In the genomic region with DNA sequence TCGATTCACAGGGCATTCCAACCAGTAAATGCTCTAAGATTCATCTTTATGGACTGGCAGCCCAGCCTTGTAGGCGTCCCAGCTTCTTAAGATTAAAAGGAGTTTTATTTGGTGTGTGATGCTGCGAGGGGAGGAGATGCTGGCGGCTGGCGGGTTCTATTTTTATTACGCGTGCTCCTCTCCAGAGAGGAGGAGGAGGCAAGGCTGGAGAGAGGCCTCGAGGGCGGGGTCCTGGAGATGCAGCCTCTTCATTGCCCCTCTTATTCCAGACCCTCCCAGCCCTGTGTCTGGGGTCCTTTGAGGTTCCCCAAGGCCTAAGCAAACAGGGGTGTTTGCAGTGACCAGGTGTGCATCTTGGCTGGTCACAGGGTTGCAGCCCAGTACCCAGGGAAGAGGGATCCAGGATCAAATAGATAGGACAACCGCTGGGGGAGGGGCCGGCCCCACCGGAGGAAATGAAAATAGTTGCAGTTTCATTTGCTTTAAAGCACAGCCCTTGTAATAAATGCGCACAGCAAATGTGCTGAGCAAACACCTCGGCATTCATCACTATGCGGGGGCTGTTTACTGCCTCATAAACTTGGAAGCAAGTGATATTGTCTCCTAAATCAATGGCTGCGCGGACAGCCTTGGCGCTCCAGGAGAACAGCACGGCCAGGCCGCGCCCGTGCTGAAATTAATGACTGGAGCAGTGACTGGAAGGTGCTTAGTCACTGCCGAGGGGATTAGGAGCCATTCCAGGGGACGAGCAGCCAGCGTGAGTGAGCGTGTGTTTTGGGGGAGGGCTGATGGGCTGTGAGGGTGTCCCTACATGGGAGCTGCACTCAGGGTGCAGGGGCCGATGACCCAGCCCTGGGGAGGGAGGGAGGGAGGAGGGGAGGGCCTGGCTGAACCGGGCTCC, we compare ENCODE assay signal across 1 cellular context.
TF ChIP-seq lines count a peak whose summit lies in the region.

No MANE protein-coding gene starts in this region.

TF ChIP-seq in K562, 482 proteins besides CTCF, POLR2A, EP300 and RAD21 (continued from another document and continues in another):
- TF ChIP-seq, protein P1, sequence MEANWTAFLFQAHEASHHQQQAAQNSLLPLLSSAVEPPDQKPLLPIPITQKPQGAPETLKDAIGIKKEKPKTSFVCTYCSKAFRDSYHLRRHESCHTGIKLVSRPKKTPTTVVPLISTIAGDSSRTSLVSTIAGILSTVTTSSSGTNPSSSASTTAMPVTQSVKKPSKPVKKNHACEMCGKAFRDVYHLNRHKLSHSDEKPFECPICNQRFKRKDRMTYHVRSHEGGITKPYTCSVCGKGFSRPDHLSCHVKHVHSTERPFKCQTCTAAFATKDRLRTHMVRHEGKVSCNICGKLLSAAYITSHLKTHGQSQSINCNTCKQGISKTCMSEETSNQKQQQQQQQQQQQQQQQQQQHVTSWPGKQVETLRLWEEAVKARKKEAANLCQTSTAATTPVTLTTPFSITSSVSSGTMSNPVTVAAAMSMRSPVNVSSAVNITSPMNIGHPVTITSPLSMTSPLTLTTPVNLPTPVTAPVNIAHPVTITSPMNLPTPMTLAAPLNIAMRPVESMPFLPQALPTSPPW (CRISPR knock-in tag; IDR thresholded peaks at IDR 0.05): peak; percentile 69; the same call in 1 of the 2 replicates
- no peak for TF ChIP-seq ARID2 (IDR thresholded peaks at IDR 0.05)
- TF ChIP-seq ZNF778 (CRISPR knock-in tag; IDR thresholded peaks at IDR 0.05): no peak
- TF ChIP-seq ZNF584 (CRISPR knock-in tag; IDR thresholded peaks at IDR 0.05; ENCODE audit: low read depth): no peak
- no peak for TF ChIP-seq ARHGAP35 (IDR thresholded peaks at IDR 0.05; ENCODE audit: partially characterized antibody)
- TF ChIP-seq HSF4 (CRISPR knock-in tag; IDR thresholded peaks at IDR 0.05; ENCODE audit: borderline replicate concordance): no peak
- 0 out of 2 replicates have a peak, but pooled peaks have one; percentile 43 for TF ChIP-seq ATF7 (IDR thresholded peaks at IDR 0.05)
- no peak for TF ChIP-seq CBX3 (IDR thresholded peaks at IDR 0.05; ENCODE audit: borderline replicate concordance in 1 of 2, low read length in 2 of 2)
- 0 out of 2 replicates have a peak, but pooled peaks have one; percentile 50 for TF ChIP-seq GTF2F1 (IDR thresholded peaks at IDR 0.05; ENCODE audit: low read depth, low read length)
- TF ChIP-seq RBFOX2 (IDR thresholded peaks at IDR 0.05; ENCODE audit: low read depth, low read length): peak; percentile 70
- peak; percentile 95 for TF ChIP-seq C11orf30 (IDR thresholded peaks at IDR 0.05; ENCODE audit: low read depth)
- no peak for TF ChIP-seq ZBTB1 (CRISPR knock-in tag; IDR thresholded peaks at IDR 0.05; ENCODE audit: borderline replicate concordance, low read depth)
- peak in 1 of 2 experiments; percentile 78; a peak in 3 of 4 replicates for TF ChIP-seq KDM1A (IDR thresholded peaks at IDR 0.05)
- TF ChIP-seq DIDO1 (tag; IDR thresholded peaks at IDR 0.05; ENCODE audit: low read depth): 0 out of 2 replicates have a peak, but pooled peaks have one; percentile 28
- TF ChIP-seq TBL1XR1 (IDR thresholded peaks at IDR 0.05; ENCODE audit: low read length in 2 of 2): 0 out of 4 replicates have a peak, but pooled peaks of 1 of the 2 experiments have one; percentile 48
- TF ChIP-seq CCAR2 (IDR thresholded peaks at IDR 0.05; ENCODE audit: low read depth, low read length): no peak
- 0 out of 2 replicates have a peak, but pooled peaks have one; percentile 48 for TF ChIP-seq ERF (CRISPR knock-in tag; IDR thresholded peaks at IDR 0.05)
- no peak for TF ChIP-seq SRSF9 (IDR thresholded peaks at IDR 0.05; ENCODE audit: borderline replicate concordance, low read depth, low read length)
- peak; percentile 55; the same call in 1 of the 2 replicates for TF ChIP-seq POLR2AphosphoS5 (IDR thresholded peaks at IDR 0.05; ENCODE audit: control insufficient read depth, insufficient read depth, low read depth, low read length)
- peak; percentile 74 for TF ChIP-seq TAF1 (IDR thresholded peaks at IDR 0.05; ENCODE audit: control insufficient read depth, extremely low read depth, insufficient read depth, low read length, severe bottlenecking)
- TF ChIP-seq MAFF (IDR thresholded peaks at IDR 0.05; ENCODE audit: low read length): peak; percentile 78
- TF ChIP-seq YY1 (IDR thresholded peaks at IDR 0.05; ENCODE audit: borderline replicate concordance in 1 of 3, control insufficient read depth in 1 of 3, extremely low read depth in 1 of 3, insufficient read depth in 3 of 3, insufficient read length in 1 of 3, insufficient replicate concordance in 2 of 3, low read depth in 1 of 3, low read length in 2 of 3): peak; percentile 44 to 91 (median 79)
- TF ChIP-seq TRIM24 (IDR thresholded peaks at IDR 0.05): peak in 1 of 2 experiments; percentile 50; a peak in 1 of 4 replicates
- TF ChIP-seq RBBP5 (IDR thresholded peaks at IDR 0.05; ENCODE audit: borderline replicate concordance, insufficient read depth, low read length, poor library complexity, severe bottlenecking): peak; percentile 76
- TF ChIP-seq MTA1 (IDR thresholded peaks at IDR 0.05; ENCODE audit: borderline replicate concordance): no peak
- TF ChIP-seq, protein P2, sequence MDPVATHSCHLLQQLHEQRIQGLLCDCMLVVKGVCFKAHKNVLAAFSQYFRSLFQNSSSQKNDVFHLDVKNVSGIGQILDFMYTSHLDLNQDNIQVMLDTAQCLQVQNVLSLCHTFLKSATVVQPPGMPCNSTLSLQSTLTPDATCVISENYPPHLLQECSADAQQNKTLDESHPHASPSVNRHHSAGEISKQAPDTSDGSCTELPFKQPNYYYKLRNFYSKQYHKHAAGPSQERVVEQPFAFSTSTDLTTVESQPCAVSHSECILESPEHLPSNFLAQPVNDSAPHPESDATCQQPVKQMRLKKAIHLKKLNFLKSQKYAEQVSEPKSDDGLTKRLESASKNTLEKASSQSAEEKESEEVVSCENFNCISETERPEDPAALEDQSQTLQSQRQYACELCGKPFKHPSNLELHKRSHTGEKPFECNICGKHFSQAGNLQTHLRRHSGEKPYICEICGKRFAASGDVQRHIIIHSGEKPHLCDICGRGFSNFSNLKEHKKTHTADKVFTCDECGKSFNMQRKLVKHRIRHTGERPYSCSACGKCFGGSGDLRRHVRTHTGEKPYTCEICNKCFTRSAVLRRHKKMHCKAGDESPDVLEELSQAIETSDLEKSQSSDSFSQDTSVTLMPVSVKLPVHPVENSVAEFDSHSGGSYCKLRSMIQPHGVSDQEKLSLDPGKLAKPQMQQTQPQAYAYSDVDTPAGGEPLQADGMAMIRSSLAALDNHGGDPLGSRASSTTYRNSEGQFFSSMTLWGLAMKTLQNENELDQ (CRISPR knock-in tag; IDR thresholded peaks at IDR 0.05; ENCODE audit: borderline replicate concordance): no peak
- TF ChIP-seq SP1 (CRISPR knock-in tag; IDR thresholded peaks at IDR 0.05): no peak
- TF ChIP-seq L3MBTL2 (IDR thresholded peaks at IDR 0.05): peak; percentile 73
- 0 out of 2 replicates have a peak, but pooled peaks have one; percentile 36 for TF ChIP-seq SMAD4 (CRISPR knock-in tag; conservative IDR thresholded peaks at IDR 0.05)
- TF ChIP-seq ZNF695 (CRISPR knock-in tag; IDR thresholded peaks at IDR 0.05): no peak
- TF ChIP-seq, protein P3, sequence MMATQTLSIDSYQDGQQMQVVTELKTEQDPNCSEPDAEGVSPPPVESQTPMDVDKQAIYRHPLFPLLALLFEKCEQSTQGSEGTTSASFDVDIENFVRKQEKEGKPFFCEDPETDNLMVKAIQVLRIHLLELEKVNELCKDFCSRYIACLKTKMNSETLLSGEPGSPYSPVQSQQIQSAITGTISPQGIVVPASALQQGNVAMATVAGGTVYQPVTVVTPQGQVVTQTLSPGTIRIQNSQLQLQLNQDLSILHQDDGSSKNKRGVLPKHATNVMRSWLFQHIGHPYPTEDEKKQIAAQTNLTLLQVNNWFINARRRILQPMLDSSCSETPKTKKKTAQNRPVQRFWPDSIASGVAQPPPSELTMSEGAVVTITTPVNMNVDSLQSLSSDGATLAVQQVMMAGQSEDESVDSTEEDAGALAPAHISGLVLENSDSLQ (IDR thresholded peaks at IDR 0.05): peak; percentile 48
- no peak for TF ChIP-seq PML (IDR thresholded peaks at IDR 0.05; ENCODE audit: low read length)
- peak; percentile 80 for TF ChIP-seq ZFX (CRISPR knock-in tag; IDR thresholded peaks at IDR 0.05)
- no peak for TF ChIP-seq ATF1 (CRISPR knock-in tag; IDR thresholded peaks at IDR 0.05)
- peak; percentile 47 for TF ChIP-seq ATF1 (tag; IDR thresholded peaks at IDR 0.05)
- TF ChIP-seq PHF8 (IDR thresholded peaks at IDR 0.05; ENCODE audit: borderline replicate concordance, low read length): peak; percentile 52; the same call in 1 of the 2 replicates
- TF ChIP-seq HLTF (IDR thresholded peaks at IDR 0.05): no peak
- peak; percentile 68; the same call in 1 of the 2 replicates for TF ChIP-seq SMARCC2 (IDR thresholded peaks at IDR 0.05; ENCODE audit: low read depth)
- TF ChIP-seq ZBTB17 (CRISPR knock-in tag; IDR thresholded peaks at IDR 0.05): 0 out of 2 replicates have a peak, but pooled peaks have one; percentile 23
- TF ChIP-seq, protein P4, sequence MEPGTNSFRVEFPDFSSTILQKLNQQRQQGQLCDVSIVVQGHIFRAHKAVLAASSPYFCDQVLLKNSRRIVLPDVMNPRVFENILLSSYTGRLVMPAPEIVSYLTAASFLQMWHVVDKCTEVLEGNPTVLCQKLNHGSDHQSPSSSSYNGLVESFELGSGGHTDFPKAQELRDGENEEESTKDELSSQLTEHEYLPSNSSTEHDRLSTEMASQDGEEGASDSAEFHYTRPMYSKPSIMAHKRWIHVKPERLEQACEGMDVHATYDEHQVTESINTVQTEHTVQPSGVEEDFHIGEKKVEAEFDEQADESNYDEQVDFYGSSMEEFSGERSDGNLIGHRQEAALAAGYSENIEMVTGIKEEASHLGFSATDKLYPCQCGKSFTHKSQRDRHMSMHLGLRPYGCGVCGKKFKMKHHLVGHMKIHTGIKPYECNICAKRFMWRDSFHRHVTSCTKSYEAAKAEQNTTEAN (CRISPR knock-in tag; IDR thresholded peaks at IDR 0.05): no peak
- 0 out of 2 replicates have a peak, but pooled peaks have one; percentile 20 for TF ChIP-seq ZNF175 (CRISPR knock-in tag; IDR thresholded peaks at IDR 0.05; ENCODE audit: low read depth)
- 0 out of 2 replicates have a peak, but pooled peaks have one; percentile 14 for TF ChIP-seq KDM2B (CRISPR knock-in tag; IDR thresholded peaks at IDR 0.05)
- TF ChIP-seq CBX2 (IDR thresholded peaks at IDR 0.05; ENCODE audit: insufficient read depth, low read length, poor library complexity, severe bottlenecking): no peak
- TF ChIP-seq TCF3 (CRISPR knock-in tag; IDR thresholded peaks at IDR 0.05): no peak
- TF ChIP-seq RB1 (IDR thresholded peaks at IDR 0.05; ENCODE audit: low read depth): peak; percentile 48; the same call in 1 of the 2 replicates
- TF ChIP-seq POLR2G (IDR thresholded peaks at IDR 0.05; ENCODE audit: low read depth, low read length): peak; percentile 74
- TF ChIP-seq TOE1 (IDR thresholded peaks at IDR 0.05; ENCODE audit: borderline replicate concordance): 0 out of 2 replicates have a peak, but pooled peaks have one; percentile 39
- no peak for TF ChIP-seq TOE1 (CRISPR knock-in tag; IDR thresholded peaks at IDR 0.05; ENCODE audit: borderline replicate concordance, low read depth)
- TF ChIP-seq, protein P5, sequence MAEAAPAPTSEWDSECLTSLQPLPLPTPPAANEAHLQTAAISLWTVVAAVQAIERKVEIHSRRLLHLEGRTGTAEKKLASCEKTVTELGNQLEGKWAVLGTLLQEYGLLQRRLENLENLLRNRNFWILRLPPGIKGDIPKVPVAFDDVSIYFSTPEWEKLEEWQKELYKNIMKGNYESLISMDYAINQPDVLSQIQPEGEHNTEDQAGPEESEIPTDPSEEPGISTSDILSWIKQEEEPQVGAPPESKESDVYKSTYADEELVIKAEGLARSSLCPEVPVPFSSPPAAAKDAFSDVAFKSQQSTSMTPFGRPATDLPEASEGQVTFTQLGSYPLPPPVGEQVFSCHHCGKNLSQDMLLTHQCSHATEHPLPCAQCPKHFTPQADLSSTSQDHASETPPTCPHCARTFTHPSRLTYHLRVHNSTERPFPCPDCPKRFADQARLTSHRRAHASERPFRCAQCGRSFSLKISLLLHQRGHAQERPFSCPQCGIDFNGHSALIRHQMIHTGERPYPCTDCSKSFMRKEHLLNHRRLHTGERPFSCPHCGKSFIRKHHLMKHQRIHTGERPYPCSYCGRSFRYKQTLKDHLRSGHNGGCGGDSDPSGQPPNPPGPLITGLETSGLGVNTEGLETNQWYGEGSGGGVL (CRISPR knock-in tag; IDR thresholded peaks at IDR 0.05): no peak
- TF ChIP-seq GTF2A2 (tag; IDR thresholded peaks at IDR 0.05): no peak
- TF ChIP-seq ZNF561 (CRISPR knock-in tag; conservative IDR thresholded peaks at IDR 0.05): no peak
- peak; percentile 75; the same call in 1 of the 2 replicates for TF ChIP-seq MTA3 (IDR thresholded peaks at IDR 0.05; ENCODE audit: borderline replicate concordance)
- peak; percentile 95 for TF ChIP-seq ZNF316 (IDR thresholded peaks at IDR 0.05)
- TF ChIP-seq STAT5A (IDR thresholded peaks at IDR 0.05; ENCODE audit: borderline replicate concordance, low read length): no peak
- TF ChIP-seq NFE2 (IDR thresholded peaks at IDR 0.05; ENCODE audit: low read depth): peak; percentile 99
- TF ChIP-seq NRF1 (conservative IDR thresholded peaks at IDR 0.05 in 1 of 2, IDR thresholded peaks at IDR 0.05 in 1 of 2): peak; percentile 44 to 58; a peak in 3 of 4 replicates
- TF ChIP-seq SMARCE1 (IDR thresholded peaks at IDR 0.05): peak; percentile 61; the same call in 1 of the 2 replicates
- no peak for TF ChIP-seq CBX8 (IDR thresholded peaks at IDR 0.05; ENCODE audit: borderline replicate concordance, extremely low read depth, low read depth, low read length, poor library complexity, severe bottlenecking)
- TF ChIP-seq EHMT2 (IDR thresholded peaks at IDR 0.05): no peak
- TF ChIP-seq CREM (IDR thresholded peaks at IDR 0.05; ENCODE audit: low read depth): peak; percentile 71
- TF ChIP-seq ZNF134 (CRISPR knock-in tag; conservative IDR thresholded peaks at IDR 0.05): peak; percentile 47
- no peak for TF ChIP-seq PHB (CRISPR knock-in tag; IDR thresholded peaks at IDR 0.05)
- TF ChIP-seq TAF7 (tag; IDR thresholded peaks at IDR 0.05): no peak
- no peak; the same call in 1 of the 2 replicates for TF ChIP-seq BCOR (IDR thresholded peaks at IDR 0.05)
- peak; percentile 40; the same call in 1 of the 2 replicates for TF ChIP-seq NFE2L1 (tag; IDR thresholded peaks at IDR 0.05; ENCODE audit: borderline replicate concordance, low read depth)
- TF ChIP-seq MYC (IDR thresholded peaks at IDR 0.05; ENCODE audit: low read depth, low read length): peak; percentile 77
- TF ChIP-seq MYC (CRISPR knock-in tag; IDR thresholded peaks at IDR 0.05; ENCODE audit: borderline replicate concordance, low read depth): no peak
- peak; percentile 48 for TF ChIP-seq FOSL1 (tag; conservative IDR thresholded peaks at IDR 0.05)
